Comparison of ENCODE assay signal across 34 cellular contexts in the genomic region with DNA sequence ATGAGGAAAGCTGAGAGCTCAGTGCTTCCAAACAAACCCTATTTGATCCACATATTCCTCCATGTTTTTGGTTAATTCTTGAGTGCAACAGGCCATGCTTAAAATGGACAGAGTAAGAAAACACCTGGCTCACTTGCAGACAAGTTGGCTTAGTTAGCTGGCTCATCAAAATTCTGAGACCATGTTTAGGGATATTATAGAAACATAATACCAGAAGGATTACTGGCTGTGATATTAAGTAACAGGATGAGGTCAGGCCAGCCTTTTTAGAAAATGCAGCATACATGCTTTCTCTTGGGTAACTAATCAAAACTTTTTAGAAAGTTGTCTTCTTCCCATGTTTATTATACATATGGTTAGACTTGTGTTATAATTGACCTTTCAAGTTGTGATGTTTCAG.
"Had no signal": no experiment of that assay in that cellular context is flagged by ENCODE, and none has a peak within 500 bp of the region (broad histone marks: within the 10 kb centered on the region; RNA-seq: fewer than 3 reads in every experiment).

No MANE protein-coding gene starts in this region.

- H3K27me3 ChIP-seq: adrenal gland, ascending aorta, body of pancreas, brain microvascular endothelial cell, breast epithelium, cardiac muscle cell had no signal

- DNase-seq: activated effector memory CD4-positive, alpha-beta T cell treated with anti-CD3 and anti-CD28 coated beads, Interleukin-2, amount 50 U/mL, for 16 hours; activated effector memory CD4-positive, alpha-beta T cell treated with Interleukin-2 at 50 U/mL for 16 hours; activated gamma-delta T cell; activated gamma-delta T cell treated with Interleukin-2 at 50 U/mL for 16 hours; activated naive CD4-positive, alpha-beta T cell; activated naive CD4-positive, alpha-beta T cell treated with anti-CD3 and anti-CD28 coated beads for 36 hours; activated naive CD4-positive, alpha-beta T cell treated with anti-CD3 and anti-CD28 coated beads, Interleukin-2, amount 10 ng/mL, durations not matched to agents 7 days and 5 days; activated naive CD4-positive, alpha-beta T cell treated with anti-CD3 and anti-CD28 coated beads, Interleukin-2, amount 50 U/mL, for 16 hours; activated naive CD4-positive, alpha-beta T cell treated with Interleukin-2 at 50 U/mL for 16 hours; activated naive CD8-positive, alpha-beta T cell treated with anti-CD3 and anti-CD28 coated beads for 36 hours; activated naive CD8-positive, alpha-beta T cell treated with anti-CD3 and anti-CD28 coated beads, Interleukin-2, amount 10 ng/mL, durations not matched to agents 7 days and 5 days; activated naive CD8-positive, alpha-beta T cell treated with anti-CD3 and anti-CD28 coated beads, Interleukin-2, amount 50 U/mL, for 24 hours; activated T-cell treated with anti-CD3 and anti-CD28 coated beads for 4 hours; activated T-cell treated with anti-CD3 and anti-CD28 coated beads, Interleukin-2, amount 50 U/mL, for 1 hour; activated T-cell treated with anti-CD3 and anti-CD28 coated beads, Interleukin-2, amount 50 U/mL, for 24 hours; activated T-cell treated with anti-CD3 and anti-CD28 coated beads, Interleukin-2, amount 50 U/mL, for 4 hours; activated T-cell treated with anti-CD3 and anti-CD28 coated beads, Interleukin-2, amount 50 U/mL, for 48 hours; activated T-cell treated with anti-CD3 and anti-CD28 coated beads, Interleukin-2, amount 50 U/mL, for 72 hours; adrenal gland; amniotic stem cell; amygdala; anterior cingulate cortex; aorta; body of pancreas; brain microvascular endothelial cell; caudate nucleus; central memory CD4-positive, alpha-beta T cell; cerebellar nuclear complex had no signal

- ATAC-seq: activated naive CD4-positive, alpha-beta T cell treated with anti-CD3 and anti-CD28 coated beads, Interleukin-2, amount 50 U/mL, for 72 hours; activated naive CD8-positive, alpha-beta T cell treated with anti-CD3 and anti-CD28 coated beads, Interleukin-2, amount 50 U/mL, for 24 hours; activated T-cell treated with anti-CD3 and anti-CD28 coated beads, Interleukin-2, amount 50 U/mL, for 4 hours; activated T-cell treated with anti-CD3 and anti-CD28 coated beads, Interleukin-2, amount 50 U/mL, for 72 hours; activated T-helper 17 cell treated with anti-CD3 and anti-CD28 coated beads, Interleukin-2, amount 50 U/mL, for 72 hours; body of pancreas had no signal

- H3K9me3 ChIP-seq: adrenal gland, ascending aorta, body of pancreas, breast epithelium had no signal

- H3K36me3 ChIP-seq: adrenal gland, ascending aorta, brain microvascular endothelial cell, breast epithelium, cardiac muscle cell had no signal

- H3K4me3 ChIP-seq: adrenal gland, ascending aorta, body of pancreas, breast epithelium, cardiac muscle cell had no signal

- FAIRE-seq: astrocyte had no signal

- H3K4me1 ChIP-seq: adrenal gland, ascending aorta, body of pancreas, breast epithelium had no signal

- H3K27ac ChIP-seq: adrenal gland, ascending aorta, body of pancreas, brain microvascular endothelial cell, breast epithelium, cardiac muscle cell had no signal
